In the genomic region with DNA sequence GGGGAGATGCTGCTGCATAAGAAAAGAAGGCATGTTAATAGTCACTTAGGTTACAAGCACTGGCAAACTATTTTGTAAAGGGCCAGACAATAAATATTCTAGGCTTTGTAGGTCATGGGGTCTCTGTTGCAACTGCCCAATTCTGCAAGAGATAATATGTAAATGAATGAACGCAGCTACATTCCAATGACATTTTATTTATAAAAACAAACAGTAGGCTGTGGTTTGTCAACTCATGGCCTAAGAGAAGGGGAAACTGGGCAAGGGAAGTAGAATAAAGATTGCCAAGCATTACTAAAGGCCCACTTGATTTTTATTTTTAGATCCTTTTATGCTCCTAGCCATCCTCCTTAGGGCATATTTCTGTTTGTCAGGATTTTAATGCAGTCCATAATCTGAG, we compare ENCODE assay signal across 23 cellular contexts.
"Had no signal": no experiment of that assay in that cellular context is flagged by ENCODE, and none has a peak within 500 bp of the region (broad histone marks: within the 10 kb centered on the region; RNA-seq: fewer than 3 reads in every experiment).

No MANE protein-coding gene starts in this region.

- H3K9me3 ChIP-seq: body of pancreas, gastroesophageal sphincter, heart left ventricle, mucosa of descending colon, pancreas, upper lobe of right lung had no signal

- H3K27me3 ChIP-seq: body of pancreas, gastroesophageal sphincter, heart left ventricle, pancreas, upper lobe of right lung had no signal

- H3K4me1 ChIP-seq: gastroesophageal sphincter had no signal

- H3K4me3 ChIP-seq: body of pancreas, gastroesophageal sphincter, heart left ventricle, mucosa of descending colon, pancreas, smooth muscle cell, upper lobe of right lung had no signal

- DNase-seq: activated CD4-positive, alpha-beta T cell treated with anti-CD3 and anti-CD28 coated beads, Interleukin-2, amount 50 U/mL, for 4 hours; activated CD8-positive, alpha-beta memory T cell treated with anti-CD3 and anti-CD28 coated beads for 24 hours; activated CD8-positive, alpha-beta memory T cell treated with anti-CD3 and anti-CD28 coated beads, Interleukin-2, amount 50 U/mL, for 4 hours; activated effector memory CD4-positive, alpha-beta T cell treated with Interleukin-2 at 50 U/mL for 16 hours; activated naive CD4-positive, alpha-beta T cell treated with anti-CD3 and anti-CD28 coated beads for 36 hours; activated naive CD8-positive, alpha-beta T cell treated with anti-CD3 and anti-CD28 coated beads, Interleukin-2, amount 10 ng/mL, durations not matched to agents 7 days and 5 days; activated T-cell treated with anti-CD3 and anti-CD28 coated beads, Interleukin-2, amount 50 U/mL, for 4 hours; amniotic stem cell; body of pancreas; dermis blood vessel endothelial cell; effector memory CD4-positive, alpha-beta T cell; heart left ventricle; mesendoderm; mucosa of descending colon; nephron progenitor cell; pancreas; stimulated activated CD4-positive, alpha-beta T cell treated with anti-CD3 and anti-CD28 coated beads, Interleukin-2, amount 100 ng/mL, for 48 hours; stimulated activated CD8-positive, alpha-beta memory T cell treated with anti-CD3 and anti-CD28 coated beads, Interleukin-4, amount 100 ng/mL, for 48 hours; stimulated activated naive B cell treated with anti-CD40 and anti-IgM and Interleukin-4, amounts not matched to agents 10 μg/mL and 1 μg/mL and 100 μg/mL, for 72 hours; T-helper 9 cell; upper lobe of right lung had no signal

- H3K36me3 ChIP-seq: gastroesophageal sphincter, heart left ventricle, pancreas, upper lobe of right lung had no signal

- H3K27ac ChIP-seq: body of pancreas, gastroesophageal sphincter, upper lobe of right lung had no signal
